1 cellular context compared by ENCODE assay signal in genomic region chr11:118435233-118435892, GRCh38.
TF ChIP-seq lines count a peak whose summit lies in the region.

No MANE protein-coding gene starts in this region.

TF ChIP-seq in HepG2, 621 proteins besides CTCF, POLR2A, EP300 and RAD21 (continued from another document and continues in another):
- TF ChIP-seq CSRNP2 (CRISPR knock-in tag; conservative IDR thresholded peaks at IDR 0.05; ENCODE audit: low read depth) (no peak), ZNF556 (CRISPR knock-in tag; IDR thresholded peaks at IDR 0.05; ENCODE audit: borderline replicate concordance) (no peak), RXRB (CRISPR knock-in tag; IDR thresholded peaks at IDR 0.05; ENCODE audit: borderline replicate concordance) (no peak; the same call in 1 of the 2 replicates), SNRNP70 (IDR thresholded peaks at IDR 0.05; ENCODE audit: low read depth, low read length) (no peak), ATF7-NPFF (CRISPR knock-in tag; IDR thresholded peaks at IDR 0.05; ENCODE audit: low read depth) (peak; percentile 22; the same call in 1 of the 2 replicates), ZNF570 (CRISPR knock-in tag; IDR thresholded peaks at IDR 0.05; ENCODE audit: borderline replicate concordance) (no peak), PATZ1 (CRISPR knock-in tag; IDR thresholded peaks at IDR 0.05) (peak; percentile 68), HNRNPLL (IDR thresholded peaks at IDR 0.05; ENCODE audit: low read depth, low read length, poor library complexity, severe bottlenecking) (peak; percentile 73), NFE2 (CRISPR knock-in tag; IDR thresholded peaks at IDR 0.05) (no peak), ZNF530 (CRISPR knock-in tag; IDR thresholded peaks at IDR 0.05; ENCODE audit: low read depth) (no peak), ZFP36 (IDR thresholded peaks at IDR 0.05; ENCODE audit: borderline replicate concordance, low read depth, low read length, partially characterized antibody) (no peak), EED (CRISPR knock-in tag; IDR thresholded peaks at IDR 0.05) (no peak), ISX (CRISPR knock-in tag; conservative IDR thresholded peaks at IDR 0.05) (no peak), RFXANK (CRISPR knock-in tag; IDR thresholded peaks at IDR 0.05) (no peak), ZBTB43 (CRISPR knock-in tag; conservative IDR thresholded peaks at IDR 0.05) (no peak), ZNF251 (CRISPR knock-in tag; IDR thresholded peaks at IDR 0.05) (no peak), ZBTB38 (CRISPR knock-in tag; IDR thresholded peaks at IDR 0.05) (no peak), YY1 (IDR thresholded peaks at IDR 0.05; ENCODE audit: insufficient read depth, insufficient replicate concordance, low read depth, low read length) (no peak), ZNF605 (CRISPR knock-in tag; IDR thresholded peaks at IDR 0.05) (peak; percentile 64; the same call in 1 of the 2 replicates), SAFB2 (CRISPR knock-in tag; IDR thresholded peaks at IDR 0.05; ENCODE audit: borderline replicate concordance, low read depth) (no peak), RXRA (CRISPR knock-in tag; IDR thresholded peaks at IDR 0.05) (no peak), ZNF253 (CRISPR knock-in tag; IDR thresholded peaks at IDR 0.05; ENCODE audit: borderline replicate concordance) (no peak), RELA (CRISPR knock-in tag; IDR thresholded peaks at IDR 0.05) (no peak), SIX4 (CRISPR knock-in tag; IDR thresholded peaks at IDR 0.05) (no peak), SMAD9 (CRISPR knock-in tag; IDR thresholded peaks at IDR 0.05) (no peak), XBP1 (CRISPR knock-in tag; IDR thresholded peaks at IDR 0.05) (no peak), REXO4 (CRISPR knock-in tag; IDR thresholded peaks at IDR 0.05; ENCODE audit: borderline replicate concordance) (no peak), ZNF225 (CRISPR knock-in tag; IDR thresholded peaks at IDR 0.05) (no peak), MXD4 (CRISPR knock-in tag; IDR thresholded peaks at IDR 0.05) (no peak), ZNF549 (CRISPR knock-in tag; IDR thresholded peaks at IDR 0.05) (no peak), ZNF773 (CRISPR knock-in tag; IDR thresholded peaks at IDR 0.05; ENCODE audit: borderline replicate concordance) (no peak), TIGD3 (CRISPR knock-in tag; IDR thresholded peaks at IDR 0.05; ENCODE audit: borderline replicate concordance) (no peak; the same call in 1 of the 2 replicates), ARID2 (CRISPR knock-in tag; IDR thresholded peaks at IDR 0.05; ENCODE audit: borderline replicate concordance) (no peak), NFIC (IDR thresholded peaks at IDR 0.05; ENCODE audit: low read length) (no peak), ZC3H13 (CRISPR knock-in tag; IDR thresholded peaks at IDR 0.05) (no peak), MYNN (CRISPR knock-in tag; IDR thresholded peaks at IDR 0.05; ENCODE audit: low read depth) (no peak), ZNF280B (CRISPR knock-in tag; IDR thresholded peaks at IDR 0.05; ENCODE audit: borderline replicate concordance) (no peak), ARNT2 (CRISPR knock-in tag; IDR thresholded peaks at IDR 0.05; ENCODE audit: low read depth) (peak; percentile 19; the same call in 1 of the 2 replicates), RAD51 (IDR thresholded peaks at IDR 0.05; ENCODE audit: borderline replicate concordance) (no peak), ZNF354B (CRISPR knock-in tag; IDR thresholded peaks at IDR 0.05) (0 out of 2 replicates have a peak, but pooled peaks have one; percentile 69)
- TF ChIP-seq, protein P1, sequence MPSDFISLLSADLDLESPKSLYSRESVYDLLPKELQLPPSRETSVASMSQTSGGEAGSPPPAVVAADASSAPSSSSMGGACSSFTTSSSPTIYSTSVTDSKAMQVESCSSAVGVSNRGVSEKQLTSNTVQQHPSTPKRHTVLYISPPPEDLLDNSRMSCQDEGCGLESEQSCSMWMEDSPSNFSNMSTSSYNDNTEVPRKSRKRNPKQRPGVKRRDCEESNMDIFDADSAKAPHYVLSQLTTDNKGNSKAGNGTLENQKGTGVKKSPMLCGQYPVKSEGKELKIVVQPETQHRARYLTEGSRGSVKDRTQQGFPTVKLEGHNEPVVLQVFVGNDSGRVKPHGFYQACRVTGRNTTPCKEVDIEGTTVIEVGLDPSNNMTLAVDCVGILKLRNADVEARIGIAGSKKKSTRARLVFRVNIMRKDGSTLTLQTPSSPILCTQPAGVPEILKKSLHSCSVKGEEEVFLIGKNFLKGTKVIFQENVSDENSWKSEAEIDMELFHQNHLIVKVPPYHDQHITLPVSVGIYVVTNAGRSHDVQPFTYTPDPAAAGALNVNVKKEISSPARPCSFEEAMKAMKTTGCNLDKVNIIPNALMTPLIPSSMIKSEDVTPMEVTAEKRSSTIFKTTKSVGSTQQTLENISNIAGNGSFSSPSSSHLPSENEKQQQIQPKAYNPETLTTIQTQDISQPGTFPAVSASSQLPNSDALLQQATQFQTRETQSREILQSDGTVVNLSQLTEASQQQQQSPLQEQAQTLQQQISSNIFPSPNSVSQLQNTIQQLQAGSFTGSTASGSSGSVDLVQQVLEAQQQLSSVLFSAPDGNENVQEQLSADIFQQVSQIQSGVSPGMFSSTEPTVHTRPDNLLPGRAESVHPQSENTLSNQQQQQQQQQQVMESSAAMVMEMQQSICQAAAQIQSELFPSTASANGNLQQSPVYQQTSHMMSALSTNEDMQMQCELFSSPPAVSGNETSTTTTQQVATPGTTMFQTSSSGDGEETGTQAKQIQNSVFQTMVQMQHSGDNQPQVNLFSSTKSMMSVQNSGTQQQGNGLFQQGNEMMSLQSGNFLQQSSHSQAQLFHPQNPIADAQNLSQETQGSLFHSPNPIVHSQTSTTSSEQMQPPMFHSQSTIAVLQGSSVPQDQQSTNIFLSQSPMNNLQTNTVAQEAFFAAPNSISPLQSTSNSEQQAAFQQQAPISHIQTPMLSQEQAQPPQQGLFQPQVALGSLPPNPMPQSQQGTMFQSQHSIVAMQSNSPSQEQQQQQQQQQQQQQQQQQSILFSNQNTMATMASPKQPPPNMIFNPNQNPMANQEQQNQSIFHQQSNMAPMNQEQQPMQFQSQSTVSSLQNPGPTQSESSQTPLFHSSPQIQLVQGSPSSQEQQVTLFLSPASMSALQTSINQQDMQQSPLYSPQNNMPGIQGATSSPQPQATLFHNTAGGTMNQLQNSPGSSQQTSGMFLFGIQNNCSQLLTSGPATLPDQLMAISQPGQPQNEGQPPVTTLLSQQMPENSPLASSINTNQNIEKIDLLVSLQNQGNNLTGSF (CRISPR knock-in tag; IDR thresholded peaks at IDR 0.05): no peak
- TF ChIP-seq, protein P2, sequence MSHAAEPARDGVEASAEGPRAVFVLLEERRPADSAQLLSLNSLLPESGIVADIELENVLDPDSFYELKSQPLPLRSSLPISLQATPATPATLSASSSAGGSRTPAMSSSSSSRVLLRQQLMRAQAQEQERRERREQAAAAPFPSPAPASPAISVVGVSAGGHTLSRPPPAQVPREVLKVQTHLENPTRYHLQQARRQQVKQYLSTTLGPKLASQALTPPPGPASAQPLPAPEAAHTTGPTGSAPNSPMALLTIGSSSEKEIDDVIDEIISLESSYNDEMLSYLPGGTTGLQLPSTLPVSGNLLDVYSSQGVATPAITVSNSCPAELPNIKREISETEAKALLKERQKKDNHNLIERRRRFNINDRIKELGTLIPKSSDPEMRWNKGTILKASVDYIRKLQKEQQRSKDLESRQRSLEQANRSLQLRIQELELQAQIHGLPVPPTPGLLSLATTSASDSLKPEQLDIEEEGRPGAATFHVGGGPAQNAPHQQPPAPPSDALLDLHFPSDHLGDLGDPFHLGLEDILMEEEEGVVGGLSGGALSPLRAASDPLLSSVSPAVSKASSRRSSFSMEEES (CRISPR knock-in tag; IDR thresholded peaks at IDR 0.05): no peak
- TF ChIP-seq, protein P3, sequence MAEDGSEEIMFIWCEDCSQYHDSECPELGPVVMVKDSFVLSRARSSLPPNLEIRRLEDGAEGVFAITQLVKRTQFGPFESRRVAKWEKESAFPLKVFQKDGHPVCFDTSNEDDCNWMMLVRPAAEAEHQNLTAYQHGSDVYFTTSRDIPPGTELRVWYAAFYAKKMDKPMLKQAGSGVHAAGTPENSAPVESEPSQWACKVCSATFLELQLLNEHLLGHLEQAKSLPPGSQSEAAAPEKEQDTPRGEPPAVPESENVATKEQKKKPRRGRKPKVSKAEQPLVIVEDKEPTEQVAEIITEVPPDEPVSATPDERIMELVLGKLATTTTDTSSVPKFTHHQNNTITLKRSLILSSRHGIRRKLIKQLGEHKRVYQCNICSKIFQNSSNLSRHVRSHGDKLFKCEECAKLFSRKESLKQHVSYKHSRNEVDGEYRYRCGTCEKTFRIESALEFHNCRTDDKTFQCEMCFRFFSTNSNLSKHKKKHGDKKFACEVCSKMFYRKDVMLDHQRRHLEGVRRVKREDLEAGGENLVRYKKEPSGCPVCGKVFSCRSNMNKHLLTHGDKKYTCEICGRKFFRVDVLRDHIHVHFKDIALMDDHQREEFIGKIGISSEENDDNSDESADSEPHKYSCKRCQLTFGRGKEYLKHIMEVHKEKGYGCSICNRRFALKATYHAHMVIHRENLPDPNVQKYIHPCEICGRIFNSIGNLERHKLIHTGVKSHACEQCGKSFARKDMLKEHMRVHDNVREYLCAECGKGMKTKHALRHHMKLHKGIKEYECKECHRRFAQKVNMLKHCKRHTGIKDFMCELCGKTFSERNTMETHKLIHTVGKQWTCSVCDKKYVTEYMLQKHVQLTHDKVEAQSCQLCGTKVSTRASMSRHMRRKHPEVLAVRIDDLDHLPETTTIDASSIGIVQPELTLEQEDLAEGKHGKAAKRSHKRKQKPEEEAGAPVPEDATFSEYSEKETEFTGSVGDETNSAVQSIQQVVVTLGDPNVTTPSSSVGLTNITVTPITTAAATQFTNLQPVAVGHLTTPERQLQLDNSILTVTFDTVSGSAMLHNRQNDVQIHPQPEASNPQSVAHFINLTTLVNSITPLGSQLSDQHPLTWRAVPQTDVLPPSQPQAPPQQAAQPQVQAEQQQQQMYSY (CRISPR knock-in tag; IDR thresholded peaks at IDR 0.05): no peak
- TF ChIP-seq, protein P4, sequence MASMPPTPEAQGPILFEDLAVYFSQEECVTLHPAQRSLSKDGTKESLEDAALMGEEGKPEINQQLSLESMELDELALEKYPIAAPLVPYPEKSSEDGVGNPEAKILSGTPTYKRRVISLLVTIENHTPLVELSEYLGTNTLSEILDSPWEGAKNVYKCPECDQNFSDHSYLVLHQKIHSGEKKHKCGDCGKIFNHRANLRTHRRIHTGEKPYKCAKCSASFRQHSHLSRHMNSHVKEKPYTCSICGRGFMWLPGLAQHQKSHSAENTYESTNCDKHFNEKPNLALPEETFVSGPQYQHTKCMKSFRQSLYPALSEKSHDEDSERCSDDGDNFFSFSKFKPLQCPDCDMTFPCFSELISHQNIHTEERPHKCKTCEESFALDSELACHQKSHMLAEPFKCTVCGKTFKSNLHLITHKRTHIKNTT (CRISPR knock-in tag; IDR thresholded peaks at IDR 0.05): no peak
